Comparison of ENCODE assay signal across 24 cellular contexts in genomic region chr10:115968236-115968635, GRCh38.
"Had no signal": no experiment of that assay in that cellular context is flagged by ENCODE, and none has a peak within 500 bp of the region (broad histone marks: within the 10 kb centered on the region; RNA-seq: fewer than 3 reads in every experiment).

No MANE protein-coding gene starts in this region.

- H3K9me3 ChIP-seq: breast epithelium, left ventricle myocardium inferior, mucosa of descending colon, thoracic aorta, uterus had no signal

- H3K4me3 ChIP-seq: breast epithelium, esophagus squamous epithelium, left ventricle myocardium inferior, lung, mucosa of descending colon, thoracic aorta, uterus had no signal

- H3K4me1 ChIP-seq: breast epithelium, esophagus squamous epithelium, left ventricle myocardium inferior, uterus had no signal

- ATAC-seq: activated CD4-positive, CD25-positive, alpha-beta regulatory T cell treated with anti-CD3 and anti-CD28 coated beads, Interleukin-2, amount 50 U/mL, for 24 hours; activated naive CD8-positive, alpha-beta T cell treated with anti-CD3 and anti-CD28 coated beads, Interleukin-2, amount 50 U/mL, for 24 hours; mucosa of descending colon; natural killer cell treated with Interleukin-12 subunit alpha and Interleukin-12 subunit beta and Interleukin-15 and Interleukin-18, amount 100 ng/mL, for 72 hours; right cardiac atrium; stimulated activated effector memory CD8-positive, alpha-beta T cell treated with anti-CD3 and anti-CD28 coated beads, Interleukin-12 subunit alpha, Interleukin-12 subunit beta, amount 100 ng/mL, for 72 hours; T-cell had no signal

- DNase-seq: activated CD4-positive, alpha-beta memory T cell treated with anti-CD3 and anti-CD28 coated beads, Interleukin-2, amount 10 ng/mL, durations not matched to agents 7 days and 5 days; activated CD4-positive, alpha-beta T cell treated with anti-CD3 and anti-CD28 coated beads, Interleukin-2, amount 10 ng/mL, durations not matched to agents 7 days and 5 days; activated CD8-positive, alpha-beta memory T cell treated with anti-CD3 and anti-CD28 coated beads, Interleukin-2, amount 50 U/mL, for 48 hours; activated gamma-delta T cell treated with Interleukin-2 at 50 U/mL for 16 hours; activated naive CD8-positive, alpha-beta T cell treated with anti-CD3 and anti-CD28 coated beads, Interleukin-2, amount 50 U/mL, for 24 hours; activated T-cell treated with anti-CD3 and anti-CD28 coated beads, Interleukin-2, amount 50 U/mL, for 24 hours; amygdala; central memory CD4-positive, alpha-beta T cell; esophagus squamous epithelium; islet precursor cell; left ventricle myocardium inferior; mucosa of descending colon; right cardiac atrium; stimulated activated CD4-positive, alpha-beta T cell treated with anti-CD3 and anti-CD28 coated beads, Interleukin-4, amount 100 ng/mL, for 1 hour; T-cell; trophoblast cell; uterus had no signal

- H3K27me3 ChIP-seq: breast epithelium, esophagus squamous epithelium, uterus had no signal

- FAIRE-seq: frontal cortex had no signal

- H3K27ac ChIP-seq: breast epithelium, esophagus squamous epithelium, left ventricle myocardium inferior, thoracic aorta, uterus had no signal

- H3K36me3 ChIP-seq: breast epithelium, esophagus squamous epithelium, left ventricle myocardium inferior, thoracic aorta, uterus had no signal
